ENCODE assay signal across 12 cellular contexts in the genomic region with DNA sequence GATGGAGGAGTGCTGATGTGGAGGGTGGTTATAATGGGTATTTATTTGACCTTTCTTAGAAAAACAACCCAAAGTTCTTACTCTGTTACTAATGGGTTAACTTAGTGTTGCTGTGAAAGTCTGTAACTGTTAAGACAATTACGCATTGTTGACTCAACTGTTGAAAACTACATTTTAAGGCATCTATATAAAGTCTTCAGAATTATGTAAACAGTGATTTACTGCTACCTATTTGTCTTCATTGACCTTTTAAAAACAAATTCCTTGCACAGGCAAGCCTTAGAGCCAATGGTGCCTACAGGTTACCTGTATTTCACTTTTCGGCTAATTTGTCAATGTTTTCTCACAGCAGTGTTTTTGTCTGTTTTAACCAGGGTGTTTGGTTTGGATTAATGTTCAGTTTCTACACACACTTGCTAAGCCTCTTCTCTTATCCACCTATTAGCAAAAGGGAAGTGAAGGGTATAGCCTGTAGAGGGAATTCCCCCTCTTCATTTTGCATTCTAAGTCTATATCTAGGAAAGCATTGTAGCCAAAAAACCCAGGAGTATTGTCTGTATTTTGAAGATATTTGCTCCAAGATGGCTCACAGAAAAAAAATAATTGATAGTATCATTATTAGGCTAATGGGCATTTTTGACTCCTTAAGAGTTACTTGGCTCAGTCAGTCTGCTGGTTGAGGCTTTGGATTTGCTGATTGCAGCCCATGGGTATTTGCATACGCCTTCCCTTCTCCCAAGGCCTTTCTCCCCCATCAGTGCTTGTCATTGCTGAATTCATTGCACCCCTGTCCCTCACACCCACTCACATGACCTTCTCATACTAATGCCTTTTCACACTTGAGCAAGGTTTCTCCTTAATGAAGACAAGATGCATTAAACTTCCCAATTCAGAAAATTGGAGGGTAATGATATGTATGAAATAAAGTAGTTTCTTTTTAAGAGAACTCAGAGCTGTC. TPM values are rescaled to one million over a fixed set of nuclear protein-coding genes. Genes with fewer than 3 reads are reported as not detected.
A peak's percentile ranks its signal among the peaks of the same experiment; 100 is the strongest.
DNase-seq lines count a peak whose midpoint lies in the region; ATAC-seq, FAIRE-seq and TF ChIP-seq lines count a peak whose summit lies in the region.
"Had no signal": no experiment of that assay in that cellular context is flagged by ENCODE, and none has a peak within 500 bp of the region (broad histone marks: within the 10 kb centered on the region; RNA-seq: fewer than 3 reads in every experiment).

No MANE protein-coding gene starts in this region.

- H3K4me3 ChIP-seq in dorsolateral prefrontal cortex: no peak overlapping the region
- H3K4me3 ChIP-seq: heart left ventricle had no signal

- intact Hi-C loops in dorsolateral prefrontal cortex (cut with DNase I) (no loop called here), cardiac septum (cut with DNase I) (no loop called here)

- H3K27ac ChIP-seq in dorsolateral prefrontal cortex: no peak overlapping the region
- H3K27ac ChIP-seq: heart left ventricle had no signal

- DNase-seq in CD1c-positive myeloid dendritic cell (ENCODE audit: extremely low spot score) (peak; percentile 55), GM19239 (ENCODE audit: insufficient read length, low spot score) (no peak), NAMALWA (ENCODE audit: low spot score) (peak; percentile 47), dorsolateral prefrontal cortex (no peak), HuH-7.5 (ENCODE audit: low spot score) (no peak), cardiac septum (ENCODE audit: low spot score) (no peak)
- DNase-seq: CD4-positive, CD25-positive, alpha-beta regulatory T cell; heart left ventricle had no signal

- peak; percentile 89 for FAIRE-seq in GM19239 (lab: Jason Lieb, UNC)
- FAIRE-seq: colon had no signal

- ATAC-seq in HG02870 (IDR thresholded peaks at IDR 0.05; ENCODE audit: unreplicated experiment): peak; percentile 56
- no peak for ATAC-seq in SK-N-SH treated with all-trans-retinoic acid at 6 μM for 48 hours
- ATAC-seq: heart left ventricle; natural killer cell treated with Interleukin-12 subunit alpha and Interleukin-12 subunit beta and Interleukin-15 and Interleukin-18, amount 100 ng/mL, for 72 hours had no signal

- no peak for TF ChIP-seq CTCF in dorsolateral prefrontal cortex (IDR thresholded peaks at IDR 0.05 in 54 of 56, conservative IDR thresholded peaks at IDR 0.05 in 2 of 56; ENCODE audit: low read depth in 1 of 56, partially characterized antibody in 56 of 56)

- no peaks in the 10 kb centered on the region for H3K27me3 ChIP-seq in dorsolateral prefrontal cortex
- H3K27me3 ChIP-seq: heart left ventricle had no signal

TF ChIP-seq in SK-N-SH treated with all-trans-retinoic acid at 6 μM for 48 hours, 23 proteins besides CTCF, POLR2A, EP300 and RAD21:
- TF ChIP-seq GLIS3 (CRISPR knock-in tag; IDR thresholded peaks at IDR 0.05) (no peak), ISL1 (CRISPR knock-in tag; IDR thresholded peaks at IDR 0.05) (no peak), TOX (CRISPR knock-in tag; IDR thresholded peaks at IDR 0.05; ENCODE audit: borderline replicate concordance) (no peak), ZNF565 (CRISPR knock-in tag; conservative IDR thresholded peaks at IDR 0.05; ENCODE audit: low read depth) (no peak), OSR1 (CRISPR knock-in tag; IDR thresholded peaks at IDR 0.05) (no peak), RARB (CRISPR knock-in tag; IDR thresholded peaks at IDR 0.05) (no peak), ZC3H10 (CRISPR knock-in tag; IDR thresholded peaks at IDR 0.05) (no peak), TCF4 (CRISPR knock-in tag; IDR thresholded peaks at IDR 0.05; ENCODE audit: borderline replicate concordance) (no peak)
TF ChIP-seq in SK-N-SH treated with all-trans-retinoic acid at 6 μM for 48 hours: peak in this region for 0.

RNA-seq across cellular contexts. Expression of a gene that starts 30.5 kb away (rescaled TPM):
- 10 to 100 TPM; 37.6 to 89.2 (median 55.4) TPM for total RNA-seq in dorsolateral prefrontal cortex
- total RNA-seq in cardiac septum: 63.4 TPM

Comparison
In these comparisons a context has a peak if more than half of its experiments do, and no peak if none do; other contexts are left out.
1. DNase-seq: peak in CD1c-positive myeloid dendritic cell (single experiment) and NAMALWA (single experiment); none in GM19239 (single experiment), dorsolateral prefrontal cortex (0 of 10), HuH-7.5 (single experiment) and cardiac septum (single experiment).